In genomic region chr2:233380132-233381012, GRCh38 we compare ENCODE assay signal across 15 cellular contexts. TPM values are rescaled to one million over a fixed set of nuclear protein-coding genes. Genes with fewer than 3 reads are reported as not detected.
DNase-seq lines count a peak whose midpoint lies in the region; ATAC-seq and TF ChIP-seq lines count a peak whose summit lies in the region.
"Had no signal": no experiment of that assay in that cellular context is flagged by ENCODE, and none has a peak within 500 bp of the region (broad histone marks: within the 10 kb centered on the region; RNA-seq: fewer than 3 reads in every experiment).

No MANE protein-coding gene starts in this region.

- H3K4me2 ChIP-seq in DOHH2 (ENCODE audit: low read length) (peak overlapping the region; percentile 64), osteoblast (ENCODE audit: insufficient read depth, low read length) (no peak overlapping the region)

- H3K36me3 Mint-ChIP-seq in Calu3 (ENCODE audit: insufficient read depth, unreplicated experiment), result no peaks in the 10 kb centered on the region

- TF ChIP-seq CTCF in DOHH2 (IDR thresholded peaks at IDR 0.05; ENCODE audit: low read depth, low read length, poor library complexity, severe bottlenecking) (no peak), WERI-Rb-1 (IDR thresholded peaks at IDR 0.05; ENCODE audit: low read depth, low read length) (no peak), mucosa of descending colon (IDR thresholded peaks at IDR 0.05) (no peak), osteoblast (IDR thresholded peaks at IDR 0.05; ENCODE audit: extremely low read depth, low read depth, low read length) (no peak), Calu3 (IDR thresholded peaks at IDR 0.05; ENCODE audit: unreplicated experiment) (no peak)

- no peaks in the 10 kb centered on the region for H3K27me3 ChIP-seq in DOHH2 (ENCODE audit: control insufficient read depth, low read length)
- H3K27me3 ChIP-seq in WERI-Rb-1 (ENCODE audit: insufficient read depth, low read depth, severe bottlenecking), result no peaks in the 10 kb centered on the region
- H3K27me3 ChIP-seq in osteoblast (ENCODE audit: insufficient read depth, low read length), result no peaks in the 10 kb centered on the region

- no peak overlapping the region for H2AFZ ChIP-seq in osteoblast (ENCODE audit: low read length)

- no peak overlapping the region for H3K27ac Mint-ChIP-seq in Calu3 (ENCODE audit: unreplicated experiment)

- H3K4me1 Mint-ChIP-seq in Calu3 (ENCODE audit: low read depth, unreplicated experiment), result peaks cover 8% of the 10 kb centered on the region

- no peak overlapping the region for H3K4me3 Mint-ChIP-seq in Calu3 (ENCODE audit: low read depth, unreplicated experiment)

- peaks cover 73% of the 10 kb centered on the region for H3K79me2 ChIP-seq in DOHH2 (ENCODE audit: control insufficient read depth, low read length)
- peaks cover 4% of the 10 kb centered on the region for H3K79me2 ChIP-seq in osteoblast (ENCODE audit: insufficient read depth, low read length)

- H3K4me1 ChIP-seq in DOHH2 (ENCODE audit: control insufficient read depth, low read length) (peaks cover 82% of the 10 kb centered on the region), mucosa of descending colon (ENCODE audit: low read depth) (peaks cover 10% of the 10 kb centered on the region), osteoblast (ENCODE audit: insufficient read depth, low read length) (no peaks in the 10 kb centered on the region)

- H3K9me3 Mint-ChIP-seq in Calu3 (ENCODE audit: low read depth, unreplicated experiment), result no peaks in the 10 kb centered on the region

- peak overlapping the region; percentile 54 for H3K4me3 ChIP-seq in DOHH2 (ENCODE audit: low read length)
- no peak overlapping the region for H3K4me3 ChIP-seq in WERI-Rb-1 (ENCODE audit: low read depth, low read length)
- no peak overlapping the region for H3K4me3 ChIP-seq in mucosa of descending colon
- no peak overlapping the region for H3K4me3 ChIP-seq in osteoblast (ENCODE audit: insufficient read depth, low read length)
- H3K4me3 ChIP-seq: skin epidermis had no signal

- H3K27ac ChIP-seq in DOHH2 (ENCODE audit: low read depth, low read length) (peak overlapping the region; percentile 73), WERI-Rb-1 (no peak overlapping the region), osteoblast (ENCODE audit: low read depth, low read length) (no peak overlapping the region)
- H3K27ac ChIP-seq: skin epidermis had no signal

- H3F3A ChIP-seq in DOHH2 (ENCODE audit: control insufficient read depth, insufficient read depth), result peaks cover 9% of the 10 kb centered on the region

- H3K9me3 ChIP-seq in DOHH2 (ENCODE audit: control insufficient read depth, insufficient read depth, low read length) (no peaks in the 10 kb centered on the region), WERI-Rb-1 (ENCODE audit: severe bottlenecking) (no peaks in the 10 kb centered on the region), mucosa of descending colon (no peaks in the 10 kb centered on the region), osteoblast (ENCODE audit: low read depth, low read length) (no peaks in the 10 kb centered on the region)

- CTCF ChIA-PET in Calu3 (lab: Charles Lee), result no interaction called here

- no peaks in the 10 kb centered on the region for H3K27me3 Mint-ChIP-seq in Calu3 (ENCODE audit: unreplicated experiment)

- DNase-seq in WERI-Rb-1 (peak; percentile 32), mucosa of descending colon (no peak), HPDE6-E6E7 (ENCODE audit: extremely low spot score) (no peak), osteoblast (ENCODE audit: insufficient read length, low spot score, missing footprints) (no peak), NCI-H2029 treated with DMSO at 0.1 percent for 48 hours (lab: John Stamatoyannopoulos, UW) (no peak), Calu3 (no peak)
- DNase-seq: activated naive CD4-positive, alpha-beta T cell treated with anti-CD3 and anti-CD28 coated beads, Interleukin-2, amount 50 U/mL, for 16 hours; hippocampal formation; NCI-H2081; RPMI8226; stimulated activated CD8-positive, alpha-beta memory T cell treated with anti-CD3 and anti-CD28 coated beads, Interleukin-4, amount 100 ng/mL, for 48 hours had no signal

- no TSS peak for BruUV-seq in Calu3 (replicated peaks; lab: Mats Ljungman, UMichigan)

- no peaks in the 10 kb centered on the region for H3K9me2 ChIP-seq in DOHH2 (replicated peaks; ENCODE audit: control insufficient read depth, low read length)

- H4K20me1 ChIP-seq in DOHH2 (ENCODE audit: control insufficient read depth, insufficient read depth, low read depth, low read length), result peaks cover 9% of the 10 kb centered on the region; the same call in 1 of the 2 replicates
- H4K20me1 ChIP-seq in osteoblast (ENCODE audit: insufficient read depth, low read length), result peaks cover 27% of the 10 kb centered on the region

- H3K36me3 ChIP-seq in DOHH2 (ENCODE audit: control insufficient read depth, low read length) (peaks cover 12% of the 10 kb centered on the region; the same call in 1 of the 2 replicates), WERI-Rb-1 (no peaks in the 10 kb centered on the region), mucosa of descending colon (ENCODE audit: low read depth) (no peaks in the 10 kb centered on the region), osteoblast (ENCODE audit: insufficient read depth, low read length) (peaks cover 1% of the 10 kb centered on the region)

- ATAC-seq in GM21529 (IDR thresholded peaks at IDR 0.05; ENCODE audit: unreplicated experiment) (peak; percentile 45), mucosa of descending colon (peak; percentile 35)
- ATAC-seq: HepG2 had no signal

- intact Hi-C loops in mucosa of descending colon (cut with DNase I, micrococcal nuclease), result no loop called here
- intact Hi-C loops in Calu3 (cut with micrococcal nuclease; ENCODE audit: unreplicated experiment), result no loop called here

RNA-seq across cellular contexts. Expression of gene DGKD, which starts 26.1 kb away (rescaled TPM):
- total RNA-seq in mucosa of descending colon, result 100 to 1,000 TPM in 2 of 3 donors, 10 to 100 TPM in 1; 81.8 to 159 (median 102) TPM
- 6.5 TPM in 2 replicates for total RNA-seq in osteoblast
- total RNA-seq in Calu3 (2022), result 26.5 and 28.4 TPM in 2 replicates
